ENCODE assay signal across 9 cellular contexts in the genomic region with DNA sequence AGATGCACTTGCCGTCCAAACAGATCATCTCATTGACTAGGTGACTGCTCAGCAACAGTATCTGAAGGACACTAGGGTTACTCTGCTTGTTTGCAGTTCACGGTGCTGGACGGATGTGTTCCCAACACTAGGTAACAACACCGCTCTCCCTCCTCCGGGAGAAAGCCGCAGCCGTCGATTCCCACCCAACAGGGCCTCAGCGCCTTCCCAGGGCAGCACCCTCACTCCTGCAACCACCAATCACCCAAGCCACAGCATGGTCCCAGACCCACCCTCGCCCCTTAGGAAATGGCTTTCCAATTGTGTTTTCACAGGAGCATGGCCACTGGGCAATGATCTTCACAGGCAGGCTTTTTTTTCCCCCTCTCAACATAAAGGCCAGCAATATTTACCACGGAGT. TPM values are rescaled to one million over a fixed set of nuclear protein-coding genes. Genes with fewer than 3 reads are reported as not detected.
DNase-seq lines count a peak whose midpoint lies in the region; ATAC-seq, FAIRE-seq and TF ChIP-seq lines count a peak whose summit lies in the region.
"Had no signal": no experiment of that assay in that cellular context is flagged by ENCODE, and none has a peak within 500 bp of the region (broad histone marks: within the 10 kb centered on the region; RNA-seq: fewer than 3 reads in every experiment).

No MANE protein-coding gene starts in this region.

- H3K27ac Mint-ChIP-seq in activated naive CD4-positive, alpha-beta T cell treated with anti-CD3 and anti-CD28 coated beads, Interleukin-2, amount 50 U/mL, for 24 hours, result peak overlapping the region; percentile 26
- no peak overlapping the region for H3K27ac Mint-ChIP-seq in activated naive CD4-positive, alpha-beta T cell treated with anti-CD3 and anti-CD28 coated beads, Interleukin-2, amount 50 U/mL, for 72 hours

- H3K36me3 ChIP-seq in adrenal gland (replicated peaks in 1 of 2), result no peaks in the 10 kb centered on the region
- H3K36me3 ChIP-seq in lung (ENCODE audit: control insufficient read depth in 2 of 2, insufficient read depth in 2 of 2, low read length in 2 of 2), result no peaks in the 10 kb centered on the region
- H3K36me3 ChIP-seq in thyroid gland, result no peaks in the 10 kb centered on the region

- H3K9me3 ChIP-seq in adrenal gland (replicated peaks in 1 of 3), result no peaks in the 10 kb centered on the region
- no peaks in the 10 kb centered on the region for H3K9me3 ChIP-seq in lung (ENCODE audit: control insufficient read depth in 2 of 2, insufficient read depth in 1 of 2, low read length in 1 of 2)
- H3K9me3 ChIP-seq in thyroid gland, result no peaks in the 10 kb centered on the region

- H3K4me1 ChIP-seq in adrenal gland (replicated peaks in 1 of 2), result peaks cover 11 to 24% of the 10 kb centered on the region in 2 donors
- H3K4me1 ChIP-seq in lung (ENCODE audit: control insufficient read depth in 2 of 2, insufficient read depth in 2 of 2, low read length in 2 of 2), result peaks cover 0 to 16% of the 10 kb centered on the region in 2 donors
- peaks cover 17 to 25% of the 10 kb centered on the region in 2 donors for H3K4me1 ChIP-seq in thyroid gland

- H3K27ac ChIP-seq in adrenal gland (peak overlapping the region in 3 of 5 donors; percentile 35 to 60 (median 52)), lung (ENCODE audit: low read depth in 1 of 2, low read length in 1 of 2) (peak overlapping the region in 1 of 2 donors; percentile 23), thyroid gland (peak overlapping the region in 2 of 3 donors; percentile 36 to 78)

- intact Hi-C loops in adrenal gland (cut with DNase I), result no loop called here
- intact Hi-C loops in thyroid gland (cut with DNase I), result no loop called here

- H3K4me3 ChIP-seq in adrenal gland (peak overlapping the region in 2 of 4 donors; percentile 56 to 66), lung (peak overlapping the region; percentile 51), thyroid gland (replicated peaks in 1 of 3) (peak overlapping the region in 1 of 3 donors; percentile 51)

- FAIRE-seq in GM19239 (lab: Jason Lieb, UNC), result no peak
- FAIRE-seq: RCC 7860 had no signal

- DNase-seq in activated naive CD4-positive, alpha-beta T cell treated with anti-CD3 and anti-CD28 coated beads, Interleukin-2, amount 50 U/mL, for 72 hours (ENCODE audit: low spot score in 2 of 2), result no peak
- no peak for DNase-seq in adrenal gland
- DNase-seq in lung (ENCODE audit: low spot score), result no peak
- DNase-seq in thyroid gland, result no peak
- DNase-seq in DMS153 treated with DMSO at 0.1 percent for 48 hours (lab: John Stamatoyannopoulos, UW; ENCODE audit: unreplicated experiment), result no peak
- no peak for DNase-seq in GM19239 (ENCODE audit: insufficient read length, low spot score)

- 88 to 95% (median 92%) methylated on average over 9 to 11 of the region's 11 CpGs for WGBS in adrenal gland, 4 donors
- 80 to 86% methylated on average over 11 of the region's 11 CpGs for WGBS in lung, 2 donors
- WGBS in thyroid gland, 2 donors, result 84 to 90% methylated on average over 11 of the region's 11 CpGs

- peak overlapping the region; percentile 82 for H3K4me3 Mint-ChIP-seq in activated naive CD4-positive, alpha-beta T cell treated with anti-CD3 and anti-CD28 coated beads, Interleukin-2, amount 50 U/mL, for 24 hours

- TF ChIP-seq POLR2A in adrenal gland (IDR thresholded peaks at IDR 0.05) (no peak), thyroid gland (IDR thresholded peaks at IDR 0.05) (no peak)

- TF ChIP-seq CTCF in adrenal gland (IDR thresholded peaks at IDR 0.05) (no peak), lung (IDR thresholded peaks at IDR 0.05; ENCODE audit: control extremely low read depth, extremely low read depth) (no peak), thyroid gland (IDR thresholded peaks at IDR 0.05) (no peak)

- H3K36me3 Mint-ChIP-seq in activated naive CD4-positive, alpha-beta T cell treated with anti-CD3 and anti-CD28 coated beads, Interleukin-2, amount 50 U/mL, for 24 hours, result peaks cover 5% of the 10 kb centered on the region
- H3K36me3 Mint-ChIP-seq in activated naive CD4-positive, alpha-beta T cell treated with anti-CD3 and anti-CD28 coated beads, Interleukin-2, amount 50 U/mL, for 72 hours, result no peaks in the 10 kb centered on the region

- no peak for ATAC-seq in activated naive CD4-positive, alpha-beta T cell treated with anti-CD3 and anti-CD28 coated beads, Interleukin-2, amount 50 U/mL, for 72 hours
- ATAC-seq in lung (ENCODE audit: insufficient read depth, low FRiP score) (no peak), HG03457 (IDR thresholded peaks at IDR 0.05; ENCODE audit: unreplicated experiment) (no peak)

- peaks cover 26% of the 10 kb centered on the region for H3K4me1 Mint-ChIP-seq in activated naive CD4-positive, alpha-beta T cell treated with anti-CD3 and anti-CD28 coated beads, Interleukin-2, amount 50 U/mL, for 24 hours

- H3K9me3 Mint-ChIP-seq in activated naive CD4-positive, alpha-beta T cell treated with anti-CD3 and anti-CD28 coated beads, Interleukin-2, amount 50 U/mL, for 24 hours, result no peaks in the 10 kb centered on the region
- peaks cover 0 to 14% of the 10 kb centered on the region in 2 donors for H3K9me3 Mint-ChIP-seq in activated naive CD4-positive, alpha-beta T cell treated with anti-CD3 and anti-CD28 coated beads, Interleukin-2, amount 50 U/mL, for 72 hours

- H3K27me3 ChIP-seq in adrenal gland (no peaks in the 10 kb centered on the region), lung (ENCODE audit: control insufficient read depth, insufficient read depth) (no peaks in the 10 kb centered on the region), thyroid gland (no peaks in the 10 kb centered on the region)

- no peaks in the 10 kb centered on the region for H3K27me3 Mint-ChIP-seq in activated naive CD4-positive, alpha-beta T cell treated with anti-CD3 and anti-CD28 coated beads, Interleukin-2, amount 50 U/mL, for 24 hours

RNA-seq across cellular contexts. Expression of a gene that starts 0.8 kb away (rescaled TPM):
- under 1 TPM in 1 of 2 donors, not detected in 1; 0.43 TPM for total RNA-seq in activated naive CD4-positive, alpha-beta T cell treated with anti-CD3 and anti-CD28 coated beads, Interleukin-2, amount 50 U/mL, for 72 hours
- total RNA-seq in adrenal gland (10 to 100 TPM in 2 of 8 donors, 1 to 10 TPM in 6; 2.9 to 11.5 (median 6.1) TPM), lung (10 to 100 TPM; 14.2 to 21.2 TPM), thyroid gland (10 to 100 TPM in 1 of 4 donors, 1 to 10 TPM in 3; 3.3 to 11.6 (median 6.7) TPM)
- polyA plus RNA-seq in adrenal gland (1 to 10 TPM in 2 of 3 donors, under 1 TPM in 1; 0.74 to 5.4 (median 2.0) TPM), lung (10 to 100 TPM in 1 of 2 donors, 1 to 10 TPM in 1; 3.0 to 23.6 TPM)
